ENCODE assay signal across 7 cellular contexts in the genomic region with DNA sequence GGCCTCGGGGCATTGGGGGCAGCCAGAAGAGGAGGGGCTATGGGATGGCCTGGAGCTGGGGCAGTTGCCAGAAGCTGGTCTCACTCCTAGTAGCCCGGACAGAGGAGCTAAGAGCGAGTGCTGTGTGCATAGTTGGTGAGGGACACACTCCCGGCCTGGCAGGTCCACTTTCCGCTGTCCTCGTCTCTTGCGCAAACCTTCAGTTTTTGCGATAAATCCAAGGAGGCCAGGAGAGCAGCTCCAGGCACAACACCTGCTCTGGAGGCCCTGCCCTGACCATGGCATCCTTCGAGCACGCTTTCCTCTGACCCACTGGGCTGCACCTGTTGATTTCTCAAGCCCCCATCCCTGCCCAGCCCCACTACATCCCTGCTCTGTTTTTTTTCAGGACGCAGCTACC. TPM values are rescaled to one million over a fixed set of nuclear protein-coding genes. Genes with fewer than 3 reads are reported as not detected.
A peak's percentile ranks its signal among the peaks of the same experiment; 100 is the strongest.
DNase-seq lines count a peak whose midpoint lies in the region; ATAC-seq, FAIRE-seq and TF ChIP-seq lines count a peak whose summit lies in the region.
"Not testable (repeated sequence)": the region's sequence is repeated elsewhere in the genome, so short reads cannot be mapped to it uniquely, and the experiment has no call there.

No MANE protein-coding gene starts in this region.

- not testable (repeated sequence) for H3K27ac ChIP-seq in coronary artery; right cardiac atrium (ENCODE audit: low read length)

- WGBS in right cardiac atrium: 89% methylated on average over 11 of the region's 11 CpGs

- peak in 1 of 2 donors; percentile 7 for ATAC-seq in right cardiac atrium
- not testable (repeated sequence) for ATAC-seq in sciatic nerve

- not testable (repeated sequence) for TF ChIP-seq CTCF in coronary artery (IDR thresholded peaks at IDR 0.05)

- peak; percentile 59 for FAIRE-seq in urothelium cell line (lab: Jason Lieb, UNC)

- H3K4me3 ChIP-seq in coronary artery; right cardiac atrium (ENCODE audit: low read length): not testable (repeated sequence)

- H3K4me1 ChIP-seq in right cardiac atrium (ENCODE audit: control insufficient read depth, insufficient read depth, low read length): not testable (repeated sequence)

- not testable (repeated sequence) for H3K27me3 ChIP-seq in right cardiac atrium (ENCODE audit: control insufficient read depth, insufficient read depth)

- intact Hi-C loops in right cardiac atrium (cut with DNase I); sciatic nerve (cut with DNase I): not testable (repeated sequence)

- DNase-seq in H4 (ENCODE audit: low spot score): peak; percentile 2
- DNase-seq in activated T-cell treated with anti-CD3 and anti-CD28 coated beads, Interleukin-2, amount 50 U/mL, for 48 hours: peak; percentile 4 to 12
- peak; percentile 64 for DNase-seq in coronary artery (ENCODE audit: low spot score)
- DNase-seq in right cardiac atrium: peak in 2 of 3 donors; percentile 4 to 39
- DNase-seq in mesenteric fat pad (ENCODE audit: low spot score): peak; percentile 88
- DNase-seq in sciatic nerve (ENCODE audit: low spot score): peak; percentile 45
- DNase-seq in urothelium cell line (ENCODE audit: low spot score): not testable (repeated sequence)

- H3K9me3 ChIP-seq in right cardiac atrium (ENCODE audit: control insufficient read depth, low read length): not testable (repeated sequence)

RNA-seq across cellular contexts. Expression of a gene that starts 51.0 kb away (rescaled TPM):
- 20.3 and 25.3 TPM in 2 replicates for total RNA-seq in H4 (2014; rRNA removed; shearing (Covaris generic))
- 10 to 100 TPM; 13.3 to 28.4 (median 21.1) TPM for total RNA-seq in right cardiac atrium
- polyA plus RNA-seq in right cardiac atrium: 19.8 TPM
- total RNA-seq in mesenteric fat pad: 38.4 TPM
- total RNA-seq in sciatic nerve: 27.2 TPM
